ENCODE assay signal across 14 cellular contexts in genomic region chr17:44543905-44544523, GRCh38. TPM values are rescaled to one million over a fixed set of nuclear protein-coding genes. Genes with fewer than 3 reads are reported as not detected.
DNase-seq lines count a peak whose midpoint lies in the region; ATAC-seq and TF ChIP-seq lines count a peak whose summit lies in the region.
"Had no signal": no experiment of that assay in that cellular context is flagged by ENCODE, and none has a peak within 500 bp of the region (broad histone marks: within the 10 kb centered on the region; RNA-seq: fewer than 3 reads in every experiment).

No MANE protein-coding gene starts in this region.

- TF ChIP-seq CTCF in cardiac muscle cell (IDR thresholded peaks at IDR 0.05; ENCODE audit: low read depth, low read length) (no peak), left ventricle myocardium inferior (IDR thresholded peaks at IDR 0.05; ENCODE audit: borderline replicate concordance) (no peak), lower lobe of right lung (IDR thresholded peaks at IDR 0.05) (no peak), spleen (IDR thresholded peaks at IDR 0.05 in 8 of 11, conservative IDR thresholded peaks at IDR 0.05 in 3 of 11) (no peak)

- no peak overlapping the region for H3K4me3 ChIP-seq in cardiac muscle cell
- no peak overlapping the region for H3K4me3 ChIP-seq in left ventricle myocardium inferior
- no peak overlapping the region for H3K4me3 ChIP-seq in adipocyte (ENCODE audit: low read length)
- H3K4me3 ChIP-seq in lower lobe of right lung, result no peak overlapping the region
- no peak overlapping the region for H3K4me3 ChIP-seq in spleen
- H3K4me3 ChIP-seq: gastrocnemius medialis had no signal

- H3K9ac ChIP-seq in adipocyte (ENCODE audit: low read length), result peak overlapping the region; percentile 76

- ATAC-seq in lower lobe of right lung (peak in 1 of 2 donors; percentile 24), left lobe of liver (no peak)
- ATAC-seq: gastrocnemius medialis had no signal

- intact Hi-C loops in left ventricle myocardium inferior (cut with micrococcal nuclease) (no loop called here), lower lobe of right lung (cut with DNase I) (no loop called here), spleen (cut with DNase I; ENCODE audit: low total_unique reads) (no loop called here)

- DNase-seq in cardiac muscle cell (ENCODE audit: low read depth in 1 of 2, low spot score in 1 of 2), result no peak
- DNase-seq in left ventricle myocardium inferior, result no peak
- DNase-seq in adipocyte (ENCODE audit: low read depth), result no peak
- no peak for DNase-seq in lower lobe of right lung
- no peak for DNase-seq in spleen
- DNase-seq in mesenteric fat pad (ENCODE audit: low spot score), result no peak
- DNase-seq in left lobe of liver (ENCODE audit: low spot score), result no peak
- DNase-seq in AML-193 (lab: John Stamatoyannopoulos, UW), result no peak
- DNase-seq: activated naive CD4-positive, alpha-beta T cell; gastrocnemius medialis; NCI-H1092 treated with DMSO at 0.1 percent for 48 hours; stimulated activated CD4-positive, alpha-beta T cell treated with anti-CD3 and anti-CD28 coated beads, Interleukin-1b, Interleukin-23, amount 100 ng/mL, for 48 hours; stimulated activated CD8-positive, alpha-beta memory T cell treated with anti-CD3 and anti-CD28 coated beads, Interleukin-4, amount 100 ng/mL, for 48 hours; WERI-Rb-1 had no signal

- no peak for TF ChIP-seq POLR2A in spleen (IDR thresholded peaks at IDR 0.05)

- H3K27ac ChIP-seq in cardiac muscle cell, result peak overlapping the region; percentile 99
- no peak overlapping the region for H3K27ac ChIP-seq in left ventricle myocardium inferior (replicated peaks)
- H3K27ac ChIP-seq in lower lobe of right lung, result peak overlapping the region; percentile 59
- H3K27ac ChIP-seq in spleen, result no peak overlapping the region
- H3K27ac ChIP-seq: gastrocnemius medialis, WERI-Rb-1 had no signal

- H3K9me3 ChIP-seq in cardiac muscle cell (ENCODE audit: low read depth), result no peaks in the 10 kb centered on the region
- peaks cover 3% of the 10 kb centered on the region for H3K9me3 ChIP-seq in left ventricle myocardium inferior (replicated peaks)
- H3K9me3 ChIP-seq in adipocyte (ENCODE audit: control insufficient read depth, low read length), result no peaks in the 10 kb centered on the region
- no peaks in the 10 kb centered on the region for H3K9me3 ChIP-seq in lower lobe of right lung
- peaks cover 0 to 3% (median 0%) of the 10 kb centered on the region in 8 donors for H3K9me3 ChIP-seq in spleen
- H3K9me3 ChIP-seq: gastrocnemius medialis had no signal

- H3K36me3 ChIP-seq in cardiac muscle cell (no peaks in the 10 kb centered on the region), left ventricle myocardium inferior (no peaks in the 10 kb centered on the region), adipocyte (ENCODE audit: control insufficient read depth, insufficient read depth, low read length, severe bottlenecking) (no peaks in the 10 kb centered on the region), lower lobe of right lung (no peaks in the 10 kb centered on the region), spleen (no peaks in the 10 kb centered on the region)
- H3K36me3 ChIP-seq: gastrocnemius medialis, WERI-Rb-1 had no signal

- H3K4me1 ChIP-seq in cardiac muscle cell (ENCODE audit: low read depth) (peaks cover 47% of the 10 kb centered on the region), left ventricle myocardium inferior (no peaks in the 10 kb centered on the region), adipocyte (ENCODE audit: control insufficient read depth, insufficient read depth, low read length) (peaks cover 55% of the 10 kb centered on the region), lower lobe of right lung (no peaks in the 10 kb centered on the region), spleen (peaks cover 0 to 15% (median 0%) of the 10 kb centered on the region in 6 donors)
- H3K4me1 ChIP-seq: gastrocnemius medialis had no signal

- WGBS in spleen, 5 donors, result 67 to 78% (median 70%) methylated on average over 5 of the region's 5 CpGs

- H3K27me3 ChIP-seq in cardiac muscle cell (no peaks in the 10 kb centered on the region), left ventricle myocardium inferior (ENCODE audit: low read depth) (peaks cover 94% of the 10 kb centered on the region), adipocyte (replicated peaks; ENCODE audit: control insufficient read depth, insufficient read depth, low read length) (no peaks in the 10 kb centered on the region), lower lobe of right lung (ENCODE audit: low read depth) (peaks cover 14% of the 10 kb centered on the region), spleen (replicated peaks in 1 of 7) (peaks cover 0 to 100% (median 26%) of the 10 kb centered on the region in 7 donors)

RNA-seq across cellular contexts. Expression of gene FZD2, which starts 13.3 kb away (rescaled TPM):
- total RNA-seq in cardiac muscle cell (47.1 and 47.4 TPM in 2 replicates), left ventricle myocardium inferior (4.0 TPM), lower lobe of right lung (7.4 TPM), spleen (1 to 10 TPM; 1.2 to 6.0 (median 3.1) TPM), mesenteric fat pad (3.9 TPM), left lobe of liver (0.18 TPM)
- polyA plus RNA-seq in cardiac muscle cell (51.5 and 63.4 TPM in 2 replicates), spleen (1 to 10 TPM; 2.0 to 3.8 (median 2.2) TPM)

RNA-seq across cellular contexts. Expression of gene GPATCH8, which starts 40.8 kb away (rescaled TPM):
- total RNA-seq in cardiac muscle cell, result 22.7 and 34.7 TPM in 2 replicates
- polyA plus RNA-seq in cardiac muscle cell, result 38.7 and 47.6 TPM in 2 replicates
- total RNA-seq in left ventricle myocardium inferior, result 16.6 TPM
- 48.3 TPM for total RNA-seq in lower lobe of right lung
- total RNA-seq in spleen, result 10 to 100 TPM; 48.4 to 66.3 (median 60.5) TPM
- 1 to 10 TPM; 4.8 to 9.1 (median 5.3) TPM for polyA plus RNA-seq in spleen
- 38.1 TPM for total RNA-seq in mesenteric fat pad
- 11.0 TPM for total RNA-seq in left lobe of liver

Comparison
In these comparisons a context has a peak if more than half of its experiments do, and no peak if none do; other contexts are left out.
1. H3K27ac ChIP-seq: peak in cardiac muscle cell (single experiment) and lower lobe of right lung (single experiment); none in left ventricle myocardium inferior (single experiment) and spleen (0 of 8).